Comparison of ENCODE assay signal across 1 cellular context in the genomic region with DNA sequence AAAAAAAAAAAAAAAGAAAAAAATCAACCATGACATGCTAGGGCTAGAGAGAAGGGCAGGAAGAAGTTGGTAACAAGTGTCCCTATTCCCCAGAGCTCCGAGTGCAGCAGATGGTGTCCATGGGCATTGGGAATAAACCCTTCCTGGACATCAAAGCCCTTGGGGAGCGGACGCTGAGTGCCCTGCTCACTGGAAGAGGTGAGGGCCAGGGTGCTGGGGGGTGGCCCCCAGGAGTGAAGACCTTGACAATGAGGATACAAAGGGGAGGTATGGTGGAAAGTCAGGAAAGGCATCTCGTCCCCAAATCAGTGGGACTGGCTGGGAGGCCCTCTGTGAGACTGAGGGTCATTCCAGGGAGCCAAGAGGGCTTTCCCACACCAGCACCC.
TF ChIP-seq lines count a peak whose summit lies in the region.

No MANE protein-coding gene starts in this region.

TF ChIP-seq in neural cell, 6 proteins besides CTCF, POLR2A, EP300 and RAD21 (continued from another document):
- TF ChIP-seq, protein P1, sequence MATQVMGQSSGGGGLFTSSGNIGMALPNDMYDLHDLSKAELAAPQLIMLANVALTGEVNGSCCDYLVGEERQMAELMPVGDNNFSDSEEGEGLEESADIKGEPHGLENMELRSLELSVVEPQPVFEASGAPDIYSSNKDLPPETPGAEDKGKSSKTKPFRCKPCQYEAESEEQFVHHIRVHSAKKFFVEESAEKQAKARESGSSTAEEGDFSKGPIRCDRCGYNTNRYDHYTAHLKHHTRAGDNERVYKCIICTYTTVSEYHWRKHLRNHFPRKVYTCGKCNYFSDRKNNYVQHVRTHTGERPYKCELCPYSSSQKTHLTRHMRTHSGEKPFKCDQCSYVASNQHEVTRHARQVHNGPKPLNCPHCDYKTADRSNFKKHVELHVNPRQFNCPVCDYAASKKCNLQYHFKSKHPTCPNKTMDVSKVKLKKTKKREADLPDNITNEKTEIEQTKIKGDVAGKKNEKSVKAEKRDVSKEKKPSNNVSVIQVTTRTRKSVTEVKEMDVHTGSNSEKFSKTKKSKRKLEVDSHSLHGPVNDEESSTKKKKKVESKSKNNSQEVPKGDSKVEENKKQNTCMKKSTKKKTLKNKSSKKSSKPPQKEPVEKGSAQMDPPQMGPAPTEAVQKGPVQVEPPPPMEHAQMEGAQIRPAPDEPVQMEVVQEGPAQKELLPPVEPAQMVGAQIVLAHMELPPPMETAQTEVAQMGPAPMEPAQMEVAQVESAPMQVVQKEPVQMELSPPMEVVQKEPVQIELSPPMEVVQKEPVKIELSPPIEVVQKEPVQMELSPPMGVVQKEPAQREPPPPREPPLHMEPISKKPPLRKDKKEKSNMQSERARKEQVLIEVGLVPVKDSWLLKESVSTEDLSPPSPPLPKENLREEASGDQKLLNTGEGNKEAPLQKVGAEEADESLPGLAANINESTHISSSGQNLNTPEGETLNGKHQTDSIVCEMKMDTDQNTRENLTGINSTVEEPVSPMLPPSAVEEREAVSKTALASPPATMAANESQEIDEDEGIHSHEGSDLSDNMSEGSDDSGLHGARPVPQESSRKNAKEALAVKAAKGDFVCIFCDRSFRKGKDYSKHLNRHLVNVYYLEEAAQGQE (IDR thresholded peaks at IDR 0.05; ENCODE audit: borderline replicate concordance) = no peak
- no peak for TF ChIP-seq EZH2 (IDR thresholded peaks at IDR 0.05; ENCODE audit: borderline replicate concordance, insufficient read depth, low read length, poor library complexity, severe bottlenecking)
- TF ChIP-seq SMC3 (conservative IDR thresholded peaks at IDR 0.05; ENCODE audit: poor library complexity) = no peak
- no peak for TF ChIP-seq TAF1 (IDR thresholded peaks at IDR 0.05; ENCODE audit: low read depth)
